10 cellular contexts compared by ENCODE assay signal in genomic region chr10:99994801-99995200, GRCh38. TPM values are rescaled to one million over a fixed set of nuclear protein-coding genes. Genes with fewer than 3 reads are reported as not detected.
DNase-seq lines count a peak whose midpoint lies in the region; ATAC-seq and TF ChIP-seq lines count a peak whose summit lies in the region.
"Had no signal": no experiment of that assay in that cellular context is flagged by ENCODE, and none has a peak within 500 bp of the region (broad histone marks: within the 10 kb centered on the region; RNA-seq: fewer than 3 reads in every experiment).

No MANE protein-coding gene starts in this region.

- no peaks in the 10 kb centered on the region for H3K9me3 Mint-ChIP-seq in activated T-cell treated with anti-CD3 and anti-CD28 coated beads, Interleukin-2, amount 50 U/mL, for 72 hours
- no peaks in the 10 kb centered on the region for H3K9me3 Mint-ChIP-seq in naive thymus-derived CD8-positive, alpha-beta T cell
- H3K9me3 Mint-ChIP-seq in type B pancreatic cell: no peaks in the 10 kb centered on the region
- H3K9me3 Mint-ChIP-seq in CD4-positive, alpha-beta memory T cell: no peaks in the 10 kb centered on the region

- no peak for DNase-seq in activated T-cell treated with anti-CD3 and anti-CD28 coated beads, Interleukin-2, amount 50 U/mL, for 72 hours
- DNase-seq in activated T-cell treated with anti-CD3 and anti-CD28 coated beads for 4 hours (no peak), brain microvascular endothelial cell (no peak), type B pancreatic cell (ENCODE audit: extremely low spot score, unreplicated experiment) (no peak), HuH-7.5 (ENCODE audit: low spot score) (no peak)
- no peak for DNase-seq in naive thymus-derived CD8-positive, alpha-beta T cell
- no peak for DNase-seq in CD4-positive, alpha-beta memory T cell
- no peak for DNase-seq in stimulated activated CD4-positive, alpha-beta T cell treated with anti-CD3 and anti-CD28 coated beads, Interleukin-4, amount 100 ng/mL, for 24 hours
- DNase-seq: cortex of kidney, SW 1271 had no signal

- no peaks in the 10 kb centered on the region for H3K27me3 Mint-ChIP-seq in activated T-cell treated with anti-CD3 and anti-CD28 coated beads, Interleukin-2, amount 50 U/mL, for 72 hours (ENCODE audit: low read depth)
- no peaks in the 10 kb centered on the region for H3K27me3 Mint-ChIP-seq in naive thymus-derived CD8-positive, alpha-beta T cell
- no peaks in the 10 kb centered on the region for H3K27me3 Mint-ChIP-seq in type B pancreatic cell
- no peaks in the 10 kb centered on the region for H3K27me3 Mint-ChIP-seq in CD4-positive, alpha-beta memory T cell

- no peak for ATAC-seq in activated T-cell treated with anti-CD3 and anti-CD28 coated beads, Interleukin-2, amount 50 U/mL, for 72 hours (replicated peaks in 1 of 2)
- ATAC-seq in naive thymus-derived CD8-positive, alpha-beta T cell: no peak

- H3K4me1 ChIP-seq in CD4-positive, alpha-beta memory T cell (ENCODE audit: insufficient read depth, low read length): peaks cover 15% of the 10 kb centered on the region

- H3K4me3 ChIP-seq in brain microvascular endothelial cell (ENCODE audit: low read depth, low read length): no peak overlapping the region
- H3K4me3 ChIP-seq in CD4-positive, alpha-beta memory T cell (ENCODE audit: low read length in 2 of 2): no peak overlapping the region

- no peaks in the 10 kb centered on the region for H3K9me3 ChIP-seq in CD4-positive, alpha-beta memory T cell (ENCODE audit: control insufficient read depth in 1 of 2, low read length in 2 of 2)

- no peaks in the 10 kb centered on the region for H3K36me3 Mint-ChIP-seq in activated T-cell treated with anti-CD3 and anti-CD28 coated beads, Interleukin-2, amount 50 U/mL, for 72 hours (ENCODE audit: insufficient read depth in 2 of 2)
- H3K36me3 Mint-ChIP-seq in naive thymus-derived CD8-positive, alpha-beta T cell: peaks cover 0 to 3% (median 0%) of the 10 kb centered on the region in 3 donors
- peaks cover 6% of the 10 kb centered on the region for H3K36me3 Mint-ChIP-seq in type B pancreatic cell
- H3K36me3 Mint-ChIP-seq in CD4-positive, alpha-beta memory T cell: peaks cover 0 to 6% of the 10 kb centered on the region in 2 donors

- intact Hi-C loops in CD4-positive, alpha-beta memory T cell (cut with micrococcal nuclease): no loop called here

- in situ Hi-C loops in brain microvascular endothelial cell (cut with HindIII; ENCODE audit: low pct_ligation_motif_present, low sequenced_read_pairs): no loop called here

- CTCF ChIA-PET in CD4-positive, alpha-beta memory T cell (lab: Charles Lee; ENCODE audit: partially characterized antibody): interaction anchor here (1.3 to 2.1 kb wide), 2 partner anchors 14 to 149 kb away, joined by 4 to 8 read pairs; partner anchors contain the start of gene DNMBP

- H3K36me3 ChIP-seq in brain microvascular endothelial cell (replicated peaks): peaks cover 8% of the 10 kb centered on the region
- no peaks in the 10 kb centered on the region for H3K36me3 ChIP-seq in CD4-positive, alpha-beta memory T cell (ENCODE audit: insufficient read depth, low read length)

- peak overlapping the region; percentile 63 for H3K27ac ChIP-seq in brain microvascular endothelial cell
- H3K27ac ChIP-seq in CD4-positive, alpha-beta memory T cell (ENCODE audit: low read depth, low read length): no peak overlapping the region

- peaks cover 21% of the 10 kb centered on the region for H3K4me1 Mint-ChIP-seq in activated T-cell treated with anti-CD3 and anti-CD28 coated beads, Interleukin-2, amount 50 U/mL, for 72 hours (ENCODE audit: low read depth)
- peaks cover 11 to 41% (median 25%) of the 10 kb centered on the region in 4 donors for H3K4me1 Mint-ChIP-seq in naive thymus-derived CD8-positive, alpha-beta T cell
- peaks cover 40% of the 10 kb centered on the region for H3K4me1 Mint-ChIP-seq in type B pancreatic cell (ENCODE audit: unreplicated experiment)
- H3K4me1 Mint-ChIP-seq in CD4-positive, alpha-beta memory T cell: peaks cover 10 to 21% (median 16%) of the 10 kb centered on the region in 4 donors

- POLR2A ChIA-PET in naive thymus-derived CD8-positive, alpha-beta T cell (lab: Charles Lee): no interaction called here
- POLR2A ChIA-PET in CD4-positive, alpha-beta memory T cell (lab: Charles Lee; ENCODE audit: partially characterized antibody): no interaction called here

- no peak overlapping the region for H3K27ac Mint-ChIP-seq in activated T-cell treated with anti-CD3 and anti-CD28 coated beads, Interleukin-2, amount 50 U/mL, for 72 hours
- peak overlapping the region in 8 of 10 donors; percentile 50 to 93 (median 82) for H3K27ac Mint-ChIP-seq in naive thymus-derived CD8-positive, alpha-beta T cell
- H3K27ac Mint-ChIP-seq in type B pancreatic cell: peak overlapping the region; percentile 89
- peak overlapping the region in 2 of 7 donors; percentile 23 to 88 for H3K27ac Mint-ChIP-seq in CD4-positive, alpha-beta memory T cell

- no peak for TF ChIP-seq CTCF in brain microvascular endothelial cell (IDR thresholded peaks at IDR 0.05; ENCODE audit: low read depth, low read length, missing control alignments)
- no peak for TF ChIP-seq CTCF in type B pancreatic cell (conservative IDR thresholded peaks at IDR 0.05)

- H3K4me3 Mint-ChIP-seq in activated T-cell treated with anti-CD3 and anti-CD28 coated beads, Interleukin-2, amount 50 U/mL, for 72 hours: peak overlapping the region; percentile 12 to 44
- peak overlapping the region in 4 of 10 donors; percentile 56 to 79 (median 74) for H3K4me3 Mint-ChIP-seq in naive thymus-derived CD8-positive, alpha-beta T cell
- H3K4me3 Mint-ChIP-seq in type B pancreatic cell: no peak overlapping the region
- no peak overlapping the region for H3K4me3 Mint-ChIP-seq in CD4-positive, alpha-beta memory T cell

- H3K27me3 ChIP-seq in brain microvascular endothelial cell (replicated peaks): no peaks in the 10 kb centered on the region
- no peaks in the 10 kb centered on the region for H3K27me3 ChIP-seq in CD4-positive, alpha-beta memory T cell (ENCODE audit: insufficient read depth, low read length)

RNA-seq across cellular contexts. Expression of gene DNMBP, which starts 14.9 kb away (rescaled TPM):
- 1 to 10 TPM; 2.3 to 2.9 TPM for total RNA-seq in activated T-cell treated with anti-CD3 and anti-CD28 coated beads, Interleukin-2, amount 50 U/mL, for 72 hours
- 1 to 10 TPM; 5.8 to 6.5 TPM for total RNA-seq in naive thymus-derived CD8-positive, alpha-beta T cell
- polyA plus RNA-seq in naive thymus-derived CD8-positive, alpha-beta T cell: 1 to 10 TPM in 2 of 3 donors, under 1 TPM in 1; 0.59 to 1.6 (median 1.1) TPM
- total RNA-seq in type B pancreatic cell (ENCODE audit: low replicate concordance): 17.3 and 17.7 TPM in 2 replicates
- 1 to 10 TPM; 3.8 to 4.0 TPM for total RNA-seq in CD4-positive, alpha-beta memory T cell
- 1 to 10 TPM in 1 of 2 donors, not detected in 1; 1.4 TPM for polyA plus RNA-seq in CD4-positive, alpha-beta memory T cell

Comparison
In these comparisons a context has a peak if more than half of its experiments do, and no peak if none do; other contexts are left out.
1. H3K4me3 Mint-ChIP-seq: peak in activated T-cell treated with anti-CD3 and anti-CD28 coated beads, Interleukin-2, amount 50 U/mL, for 72 hours (2 of 2); none in type B pancreatic cell (single experiment) and CD4-positive, alpha-beta memory T cell (0 of 8).